Comparison of ENCODE assay signal across 20 cellular contexts in the genomic region with DNA sequence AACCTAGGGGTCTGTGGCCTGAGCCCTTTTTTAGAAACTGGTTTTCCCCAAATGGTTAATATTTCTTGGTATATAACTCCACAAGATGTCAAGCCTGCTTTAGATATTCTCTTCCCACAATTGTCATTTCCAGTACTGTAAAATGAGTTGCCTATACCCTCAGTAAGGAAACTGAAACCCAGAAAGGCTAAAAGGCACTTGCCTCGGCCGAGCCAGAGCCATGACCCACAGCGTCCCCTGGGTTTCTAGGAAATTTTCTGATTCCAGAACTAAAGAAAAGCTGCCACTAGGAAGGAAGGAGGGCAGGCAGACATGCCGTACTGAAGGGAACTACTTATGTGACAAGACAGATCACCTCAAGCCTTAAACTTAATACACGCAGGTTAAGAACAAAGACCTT. TPM values are rescaled to one million over a fixed set of nuclear protein-coding genes. Genes with fewer than 3 reads are reported as not detected.
DNase-seq lines count a peak whose midpoint lies in the region; ATAC-seq and TF ChIP-seq lines count a peak whose summit lies in the region.
"Had no signal": no experiment of that assay in that cellular context is flagged by ENCODE, and none has a peak within 500 bp of the region (broad histone marks: within the 10 kb centered on the region; RNA-seq: fewer than 3 reads in every experiment).

No MANE protein-coding gene starts in this region.

- no peak for TF ChIP-seq EP300 in stomach (IDR thresholded peaks at IDR 0.05)

- DNase-seq in NCI-H2107 treated with DMSO at 0.1 percent for 48 hours (lab: John Stamatoyannopoulos, UW; ENCODE audit: unreplicated experiment), result peak; percentile 4
- DNase-seq in NCI-H2107 (lab: John Stamatoyannopoulos, UW), result no peak
- DNase-seq in endodermal cell, result peak; percentile 49
- DNase-seq in neural progenitor cell (ENCODE audit: low spot score), result no peak
- DNase-seq in stomach, result no peak
- DNase-seq in GM19238 (ENCODE audit: insufficient read length, low spot score), result no peak
- DNase-seq in GM13976 (ENCODE audit: low spot score), result no peak
- DNase-seq: activated CD8-positive, alpha-beta T cell treated with anti-CD3 and anti-CD28 coated beads, Interleukin-2, amount 10 ng/mL, durations not matched to agents 7 days and 5 days; C1 segment of cervical spinal cord; caudate nucleus; DMS 273 treated with DMSO at 0.1 percent for 48 hours; effector CD4-positive, alpha-beta T cell; esophagus squamous epithelium; heart right ventricle; NCI-H1930 had no signal

- H2AFZ ChIP-seq in neural progenitor cell (replicated peaks), result peak overlapping the region; percentile 69

- H3F3A ChIP-seq in neural progenitor cell (ENCODE audit: low read depth), result no peaks in the 10 kb centered on the region

- H3K27me3 ChIP-seq in endodermal cell (ENCODE audit: control insufficient read depth, insufficient read depth, low read length, poor library complexity, severe bottlenecking) (no peaks in the 10 kb centered on the region), neural progenitor cell (no peaks in the 10 kb centered on the region), stomach (no peaks in the 10 kb centered on the region)
- H3K27me3 ChIP-seq: esophagus squamous epithelium, heart right ventricle had no signal

- H3K79me2 ChIP-seq in neural progenitor cell (ENCODE audit: low read depth), result no peaks in the 10 kb centered on the region

- H3K4me1 ChIP-seq in endodermal cell (ENCODE audit: control insufficient read depth, insufficient read depth, low read length) (peaks cover 4% of the 10 kb centered on the region), neural progenitor cell (peaks cover 5% of the 10 kb centered on the region), stomach (peaks cover 0 to 29% (median 16%) of the 10 kb centered on the region in 4 donors)

- H3K27me3 Mint-ChIP-seq in endodermal cell (ENCODE audit: insufficient read depth) (no peaks in the 10 kb centered on the region), neural progenitor cell (ENCODE audit: insufficient read depth, low read depth) (no peaks in the 10 kb centered on the region)

- WGBS in endodermal cell (ENCODE audit: insufficient coverage in 1 of 2, insufficient read length in 1 of 2), 2 experiments, result 80 to 90% methylated on average over 5 of the region's 5 CpGs
- WGBS in stomach, 5 donors, result 47 to 62% (median 57%) methylated on average over 5 of the region's 5 CpGs

- peak; percentile 53 for ATAC-seq in HG02798 (IDR thresholded peaks at IDR 0.05; ENCODE audit: poor library complexity, unreplicated experiment)
- ATAC-seq: activated CD8-positive, alpha-beta T cell treated with anti-CD3 and anti-CD28 coated beads, Interleukin-2, amount 10 ng/mL, durations not matched to agents 7 days and 5 days had no signal

- H3K27ac ChIP-seq in endodermal cell (ENCODE audit: low read depth, low read length), result no peak overlapping the region
- no peak overlapping the region for H3K27ac ChIP-seq in neural progenitor cell
- H3K27ac ChIP-seq in stomach, result peak overlapping the region in 2 of 5 donors; percentile 21 to 54
- H3K27ac ChIP-seq: 22Rv1, esophagus squamous epithelium, RWPE1 had no signal

- no peaks in the 10 kb centered on the region for H3K9me3 ChIP-seq in endodermal cell (ENCODE audit: control insufficient read depth, low read length)
- H3K9me3 ChIP-seq in neural progenitor cell (ENCODE audit: low read depth), result no peaks in the 10 kb centered on the region
- H3K9me3 ChIP-seq in stomach, result no peaks in the 10 kb centered on the region
- H3K9me3 ChIP-seq: esophagus squamous epithelium, heart right ventricle had no signal

- intact Hi-C loops in stomach (cut with DNase I; ENCODE audit: low total_unique reads), result no loop called here

- in situ Hi-C loops in GM13976 (cut with MboI; ENCODE audit: low sequenced_read_pairs, unreplicated experiment), result no loop called here

- peaks cover 36% of the 10 kb centered on the region for H3K4me1 Mint-ChIP-seq in endodermal cell
- no peaks in the 10 kb centered on the region for H3K4me1 Mint-ChIP-seq in neural progenitor cell
- H3K4me1 Mint-ChIP-seq: neural crest cell had no signal

- H3K27ac Mint-ChIP-seq in endodermal cell (no peak overlapping the region), neural progenitor cell (no peak overlapping the region)
- H3K27ac Mint-ChIP-seq: activated CD8-positive, alpha-beta T cell treated with anti-CD3 and anti-CD28 coated beads, Interleukin-2, amount 10 ng/mL, durations not matched to agents 7 days and 5 days had no signal

- H3K9ac ChIP-seq in endodermal cell (ENCODE audit: extremely low read depth, low read length, poor library complexity, severe bottlenecking) (no peak overlapping the region), neural progenitor cell (no peak overlapping the region)

- H3K4me3 ChIP-seq in endodermal cell (ENCODE audit: low read length) (no peak overlapping the region), neural progenitor cell (no peak overlapping the region), stomach (no peak overlapping the region)
- H3K4me3 ChIP-seq: esophagus squamous epithelium had no signal

- TF ChIP-seq CTCF in endodermal cell (conservative IDR thresholded peaks at IDR 0.05), result peak; percentile 17
- no peak for TF ChIP-seq CTCF in neural progenitor cell (IDR thresholded peaks at IDR 0.05)
- no peak for TF ChIP-seq CTCF in stomach (IDR thresholded peaks at IDR 0.05)
- no peak for TF ChIP-seq CTCF in GM13976 (IDR thresholded peaks at IDR 0.05; ENCODE audit: borderline replicate concordance, control extremely low read depth, extremely low read depth, insufficient read depth, missing control alignments)

- H3K4me2 ChIP-seq in neural progenitor cell, result no peak overlapping the region

- H3K36me3 Mint-ChIP-seq in endodermal cell (ENCODE audit: low read depth) (no peaks in the 10 kb centered on the region), neural progenitor cell (no peaks in the 10 kb centered on the region)
- H3K36me3 Mint-ChIP-seq: IgD-negative memory B cell had no signal

- no peaks in the 10 kb centered on the region for H4K20me1 ChIP-seq in neural progenitor cell (ENCODE audit: low read depth)

- no peak overlapping the region for H3K4me3 Mint-ChIP-seq in endodermal cell
- H3K4me3 Mint-ChIP-seq in neural progenitor cell, result no peak overlapping the region
- H3K4me3 Mint-ChIP-seq: activated CD8-positive, alpha-beta T cell treated with anti-CD3 and anti-CD28 coated beads, Interleukin-2, amount 10 ng/mL, durations not matched to agents 7 days and 5 days; neural crest cell had no signal

- no peak for TF ChIP-seq POLR2A in stomach (IDR thresholded peaks at IDR 0.05)

- no peaks in the 10 kb centered on the region for H3K9me3 Mint-ChIP-seq in endodermal cell
- H3K9me3 Mint-ChIP-seq in neural progenitor cell, result no peaks in the 10 kb centered on the region

- H3K36me3 ChIP-seq in endodermal cell (ENCODE audit: control insufficient read depth, insufficient read depth, low read length) (no peaks in the 10 kb centered on the region), neural progenitor cell (no peaks in the 10 kb centered on the region), stomach (no peaks in the 10 kb centered on the region)
- H3K36me3 ChIP-seq: esophagus squamous epithelium, heart right ventricle had no signal

RNA-seq across cellular contexts. Expression of a gene that starts 59.1 kb away (rescaled TPM):
- total RNA-seq in endodermal cell (under 1 TPM; 0.64 to 0.95 TPM), neural progenitor cell (ENCODE audit: low replicate concordance) (2.0 and 2.7 TPM in 2 replicates), stomach (10 to 100 TPM in 1 of 5 donors, 1 to 10 TPM in 3, under 1 TPM in 1; under 0.01 to 14.3 (median 3.5) TPM)
- polyA plus RNA-seq in endodermal cell (2013, experiment 1 of 2), result 0.14 TPM
- 0.04 TPM for polyA plus RNA-seq in endodermal cell (2013, experiment 2 of 2)
- 1 to 10 TPM in 2 of 3 donors, under 1 TPM in 1; 0.95 to 1.7 (median 1.6) TPM for polyA plus RNA-seq in stomach
- total RNA-seq: neural crest cell had no signal
- polyA plus RNA-seq: IgD-negative memory B cell had no signal

Comparison
In these comparisons a context has a peak if more than half of its experiments do, and no peak if none do; other contexts are left out.
1. DNase-seq: peak in NCI-H2107 treated with DMSO at 0.1 percent for 48 hours (single experiment) and endodermal cell (single experiment); none in NCI-H2107 (single experiment), neural progenitor cell (single experiment), stomach (single experiment), GM19238 (single experiment) and GM13976 (single experiment).